In the genomic region with DNA sequence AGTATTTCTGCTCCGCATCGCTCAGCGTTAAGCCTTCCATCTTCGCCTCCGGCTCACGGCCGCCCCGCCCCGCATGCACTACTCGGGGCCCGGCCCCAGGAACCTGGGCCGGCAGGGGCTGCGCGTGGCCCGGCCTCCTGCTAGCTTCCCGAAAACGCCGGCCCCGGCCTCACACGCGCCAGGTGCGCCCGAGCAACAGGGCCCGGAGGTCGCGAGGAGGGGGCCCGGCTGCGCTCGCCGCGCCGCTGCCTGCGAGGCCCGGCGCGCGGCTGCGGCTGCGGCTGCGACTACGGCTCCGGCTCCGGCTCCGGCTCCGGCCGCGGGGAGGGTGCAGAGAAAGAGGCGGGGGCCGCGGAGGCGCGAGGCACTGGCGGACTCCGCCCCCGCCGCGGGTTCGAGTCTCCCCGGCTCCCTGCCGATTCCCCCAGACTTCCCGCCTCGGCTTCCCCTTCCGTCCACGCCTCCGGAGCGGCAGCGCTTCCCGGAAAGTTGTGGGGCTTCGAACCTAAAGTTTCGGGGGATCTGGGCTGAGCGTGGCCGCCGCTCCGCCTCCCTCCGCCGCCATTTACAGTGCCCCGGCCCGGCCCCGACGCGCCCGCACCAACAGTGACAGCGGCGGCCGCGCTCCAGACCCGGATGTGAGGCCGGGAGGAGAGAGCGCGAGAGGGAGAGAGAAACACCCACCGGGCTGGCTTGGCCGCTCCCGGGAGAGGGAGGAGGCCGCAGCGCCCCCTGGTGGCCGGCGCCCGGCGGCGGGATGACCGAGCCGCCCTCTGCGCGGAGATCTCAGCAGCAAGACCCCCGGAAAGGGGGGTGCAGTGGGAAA, we compare ENCODE assay signal across 1 cellular context.
TF ChIP-seq lines count a peak whose summit lies in the region.

A gene with protein sequence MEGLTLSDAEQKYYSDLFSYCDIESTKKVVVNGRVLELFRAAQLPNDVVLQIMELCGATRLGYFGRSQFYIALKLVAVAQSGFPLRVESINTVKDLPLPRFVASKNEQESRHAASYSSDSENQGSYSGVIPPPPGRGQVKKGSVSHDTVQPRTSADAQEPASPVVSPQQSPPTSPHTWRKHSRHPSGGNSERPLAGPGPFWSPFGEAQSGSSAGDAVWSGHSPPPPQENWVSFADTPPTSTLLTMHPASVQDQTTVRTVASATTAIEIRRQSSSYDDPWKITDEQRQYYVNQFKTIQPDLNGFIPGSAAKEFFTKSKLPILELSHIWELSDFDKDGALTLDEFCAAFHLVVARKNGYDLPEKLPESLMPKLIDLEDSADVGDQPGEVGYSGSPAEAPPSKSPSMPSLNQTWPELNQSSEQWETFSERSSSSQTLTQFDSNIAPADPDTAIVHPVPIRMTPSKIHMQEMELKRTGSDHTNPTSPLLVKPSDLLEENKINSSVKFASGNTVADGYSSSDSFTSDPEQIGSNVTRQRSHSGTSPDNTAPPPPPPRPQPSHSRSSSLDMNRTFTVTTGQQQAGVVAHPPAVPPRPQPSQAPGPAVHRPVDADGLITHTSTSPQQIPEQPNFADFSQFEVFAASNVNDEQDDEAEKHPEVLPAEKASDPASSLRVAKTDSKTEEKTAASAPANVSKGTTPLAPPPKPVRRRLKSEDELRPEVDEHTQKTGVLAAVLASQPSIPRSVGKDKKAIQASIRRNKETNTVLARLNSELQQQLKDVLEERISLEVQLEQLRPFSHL (minus strand): TSS at position 611 of the 826 bp plus-strand sequence. CDS start 571 bp downstream, at position 40.

TF ChIP-seq in GM12878, 131 proteins besides CTCF, POLR2A, EP300 and RAD21 (continued from another document and continues in another):
- TF ChIP-seq FOS (IDR thresholded peaks at IDR 0.05; ENCODE audit: borderline replicate concordance, extremely low read depth, insufficient read length): no peak
- TF ChIP-seq HDAC2 (IDR thresholded peaks at IDR 0.05): 0 out of 2 replicates have a peak, but pooled peaks have one; percentile 51
- no peak for TF ChIP-seq TCF7 (IDR thresholded peaks at IDR 0.05; ENCODE audit: borderline replicate concordance)
- TF ChIP-seq, protein P1, sequence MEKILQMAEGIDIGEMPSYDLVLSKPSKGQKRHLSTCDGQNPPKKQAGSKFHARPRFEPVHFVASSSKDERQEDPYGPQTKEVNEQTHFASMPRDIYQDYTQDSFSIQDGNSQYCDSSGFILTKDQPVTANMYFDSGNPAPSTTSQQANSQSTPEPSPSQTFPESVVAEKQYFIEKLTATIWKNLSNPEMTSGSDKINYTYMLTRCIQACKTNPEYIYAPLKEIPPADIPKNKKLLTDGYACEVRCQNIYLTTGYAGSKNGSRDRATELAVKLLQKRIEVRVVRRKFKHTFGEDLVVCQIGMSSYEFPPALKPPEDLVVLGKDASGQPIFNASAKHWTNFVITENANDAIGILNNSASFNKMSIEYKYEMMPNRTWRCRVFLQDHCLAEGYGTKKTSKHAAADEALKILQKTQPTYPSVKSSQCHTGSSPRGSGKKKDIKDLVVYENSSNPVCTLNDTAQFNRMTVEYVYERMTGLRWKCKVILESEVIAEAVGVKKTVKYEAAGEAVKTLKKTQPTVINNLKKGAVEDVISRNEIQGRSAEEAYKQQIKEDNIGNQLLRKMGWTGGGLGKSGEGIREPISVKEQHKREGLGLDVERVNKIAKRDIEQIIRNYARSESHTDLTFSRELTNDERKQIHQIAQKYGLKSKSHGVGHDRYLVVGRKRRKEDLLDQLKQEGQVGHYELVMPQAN (conservative IDR thresholded peaks at IDR 0.05): peak; percentile 73
- TF ChIP-seq CBX5 (IDR thresholded peaks at IDR 0.05; ENCODE audit: low read depth): peak; percentile 90; the same call in 1 of the 2 replicates
- 0 out of 2 replicates have a peak, but pooled peaks have one; percentile 63 for TF ChIP-seq PML (IDR thresholded peaks at IDR 0.05; ENCODE audit: low read length)
- TF ChIP-seq IRF4 (IDR thresholded peaks at IDR 0.05; ENCODE audit: low read depth, low read length): 0 out of 2 replicates have a peak, but pooled peaks have one; percentile 11
- TF ChIP-seq YY1 (IDR thresholded peaks at IDR 0.05; ENCODE audit: low read depth, low read length): peak; percentile 94
- TF ChIP-seq IKZF2 (IDR thresholded peaks at IDR 0.05): peak; percentile 76 to 79
- TF ChIP-seq FOXM1 (IDR thresholded peaks at IDR 0.05; ENCODE audit: low read depth, low read length): 0 out of 2 replicates have a peak, but pooled peaks have one; percentile 61
- no peak; the same call in 1 of the 2 replicates for TF ChIP-seq SIN3A (IDR thresholded peaks at IDR 0.05; ENCODE audit: low read depth, low read length)
- no peak for TF ChIP-seq SIX5 (IDR thresholded peaks at IDR 0.05; ENCODE audit: low read depth, low read length, severe bottlenecking)
- peak; percentile 93 for TF ChIP-seq IKZF1 (conservative IDR thresholded peaks at IDR 0.05)
- peak; percentile 86; the same call in 1 of the 2 replicates for TF ChIP-seq RB1 (IDR thresholded peaks at IDR 0.05; ENCODE audit: borderline replicate concordance)
- TF ChIP-seq DPF2 (IDR thresholded peaks at IDR 0.05): peak; percentile 81
- TF ChIP-seq EZH2 (IDR thresholded peaks at IDR 0.05; ENCODE audit: borderline replicate concordance, control insufficient read depth, low read depth, low read length): no peak
- TF ChIP-seq PAX8 (IDR thresholded peaks at IDR 0.05): no peak
- peak; percentile 88 for TF ChIP-seq ZNF217 (IDR thresholded peaks at IDR 0.05)
- TF ChIP-seq GATAD2B (conservative IDR thresholded peaks at IDR 0.05; ENCODE audit: low read depth): peak; percentile 55; the same call in 1 of the 2 replicates
- peak; percentile 74; the same call in 1 of the 2 replicates for TF ChIP-seq SMAD5 (IDR thresholded peaks at IDR 0.05; ENCODE audit: low read depth)
- TF ChIP-seq SMC3 (IDR thresholded peaks at IDR 0.05; ENCODE audit: borderline replicate concordance, low read length): peak; percentile 84
- TF ChIP-seq MXI1 (IDR thresholded peaks at IDR 0.05; ENCODE audit: low read depth, low read length): peak; percentile 69
- no peak for TF ChIP-seq PRDM15 (CRISPR knock-in tag; IDR thresholded peaks at IDR 0.05)
- TF ChIP-seq BACH1 (IDR thresholded peaks at IDR 0.05; ENCODE audit: borderline replicate concordance): no peak; the same call in none of the 2 replicates
- TF ChIP-seq, protein P2, sequence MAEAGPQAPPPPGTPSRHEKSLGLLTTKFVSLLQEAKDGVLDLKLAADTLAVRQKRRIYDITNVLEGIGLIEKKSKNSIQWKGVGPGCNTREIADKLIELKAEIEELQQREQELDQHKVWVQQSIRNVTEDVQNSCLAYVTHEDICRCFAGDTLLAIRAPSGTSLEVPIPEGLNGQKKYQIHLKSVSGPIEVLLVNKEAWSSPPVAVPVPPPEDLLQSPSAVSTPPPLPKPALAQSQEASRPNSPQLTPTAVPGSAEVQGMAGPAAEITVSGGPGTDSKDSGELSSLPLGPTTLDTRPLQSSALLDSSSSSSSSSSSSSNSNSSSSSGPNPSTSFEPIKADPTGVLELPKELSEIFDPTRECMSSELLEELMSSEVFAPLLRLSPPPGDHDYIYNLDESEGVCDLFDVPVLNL (IDR thresholded peaks at IDR 0.05; ENCODE audit: low read depth, low read length): peak; percentile 10; the same call in 1 of the 2 replicates
- peak; percentile 44; the same call in 1 of the 2 replicates for TF ChIP-seq NR2F1 (conservative IDR thresholded peaks at IDR 0.05)
- TF ChIP-seq RCOR1 (conservative IDR thresholded peaks at IDR 0.05; ENCODE audit: low read depth, low read length): no peak
- TF ChIP-seq CHD1 (IDR thresholded peaks at IDR 0.05; ENCODE audit: low read depth, low read length): no peak
- no peak; the same call in 1 of the 2 replicates for TF ChIP-seq HCFC1 (IDR thresholded peaks at IDR 0.05; ENCODE audit: low read length)
- peak; percentile 20 for TF ChIP-seq SP1 (IDR thresholded peaks at IDR 0.05; ENCODE audit: low read depth, low read length)
- TF ChIP-seq POLR2AphosphoS2 (IDR thresholded peaks at IDR 0.05; ENCODE audit: low read depth, low read length): peak; percentile 42; the same call in 1 of the 2 replicates
- TF ChIP-seq CHD4 (IDR thresholded peaks at IDR 0.05): no peak
- peak in 1 of 2 experiments; percentile 57; a peak in 1 of 4 replicates for TF ChIP-seq ETV6 (conservative IDR thresholded peaks at IDR 0.05 in 1 of 2, IDR thresholded peaks at IDR 0.05 in 1 of 2; ENCODE audit: borderline replicate concordance in 1 of 2, low read depth in 1 of 2)
- TF ChIP-seq, protein P3, sequence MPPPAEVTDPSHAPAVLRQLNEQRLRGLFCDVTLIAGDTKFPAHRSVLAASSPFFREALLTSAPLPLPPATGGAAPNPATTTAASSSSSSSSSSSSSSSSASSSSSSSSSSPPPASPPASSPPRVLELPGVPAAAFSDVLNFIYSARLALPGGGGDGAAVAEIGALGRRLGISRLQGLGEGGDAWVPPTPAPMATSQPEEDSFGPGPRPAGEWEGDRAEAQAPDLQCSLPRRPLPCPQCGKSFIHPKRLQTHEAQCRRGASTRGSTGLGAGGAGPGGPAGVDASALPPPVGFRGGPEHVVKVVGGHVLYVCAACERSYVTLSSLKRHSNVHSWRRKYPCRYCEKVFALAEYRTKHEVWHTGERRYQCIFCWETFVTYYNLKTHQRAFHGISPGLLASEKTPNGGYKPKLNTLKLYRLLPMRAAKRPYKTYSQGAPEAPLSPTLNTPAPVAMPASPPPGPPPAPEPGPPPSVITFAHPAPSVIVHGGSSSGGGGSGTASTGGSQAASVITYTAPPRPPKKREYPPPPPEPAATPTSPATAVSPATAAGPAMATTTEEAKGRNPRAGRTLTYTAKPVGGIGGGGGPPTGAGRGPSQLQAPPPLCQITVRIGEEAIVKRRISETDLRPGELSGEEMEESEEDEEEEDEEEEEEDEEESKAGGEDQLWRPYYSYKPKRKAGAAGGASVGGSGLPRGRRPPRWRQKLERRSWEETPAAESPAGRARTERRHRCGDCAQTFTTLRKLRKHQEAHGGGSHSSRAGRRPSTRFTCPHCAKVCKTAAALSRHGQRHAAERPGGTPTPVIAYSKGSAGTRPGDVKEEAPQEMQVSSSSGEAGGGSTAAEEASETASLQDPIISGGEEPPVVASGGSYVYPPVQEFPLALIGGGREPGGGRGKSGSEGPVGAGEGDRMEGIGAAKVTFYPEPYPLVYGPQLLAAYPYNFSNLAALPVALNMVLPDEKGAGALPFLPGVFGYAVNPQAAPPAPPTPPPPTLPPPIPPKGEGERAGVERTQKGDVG (CRISPR knock-in tag; IDR thresholded peaks at IDR 0.05): no peak
- TF ChIP-seq POLR2AphosphoS5 (IDR thresholded peaks at IDR 0.05; ENCODE audit: low read length): peak; percentile 79
- peak; percentile 28 to 42; a peak in 1 of 4 replicates for TF ChIP-seq BHLHE40 (IDR thresholded peaks at IDR 0.05; ENCODE audit: borderline replicate concordance in 1 of 2, low read depth in 2 of 2, low read length in 1 of 2)
- TF ChIP-seq STAT1 (conservative IDR thresholded peaks at IDR 0.05): no peak
- peak; percentile 78 for TF ChIP-seq EED (IDR thresholded peaks at IDR 0.05; ENCODE audit: low read depth)
- peak; percentile 30; the same call in 1 of the 2 replicates for TF ChIP-seq SREBF2 (IDR thresholded peaks at IDR 0.05; ENCODE audit: low read length)
- no peak for TF ChIP-seq WRNIP1 (IDR thresholded peaks at IDR 0.05; ENCODE audit: borderline replicate concordance, low read depth, low read length)
- TF ChIP-seq CEBPB (IDR thresholded peaks at IDR 0.05; ENCODE audit: borderline replicate concordance in 1 of 2, low read depth in 2 of 2, low read length in 2 of 2): no peak
- peak; percentile 53; the same call in 1 of the 2 replicates for TF ChIP-seq TCF12 (IDR thresholded peaks at IDR 0.05; ENCODE audit: low read depth, low read length)
- TF ChIP-seq, protein P4, sequence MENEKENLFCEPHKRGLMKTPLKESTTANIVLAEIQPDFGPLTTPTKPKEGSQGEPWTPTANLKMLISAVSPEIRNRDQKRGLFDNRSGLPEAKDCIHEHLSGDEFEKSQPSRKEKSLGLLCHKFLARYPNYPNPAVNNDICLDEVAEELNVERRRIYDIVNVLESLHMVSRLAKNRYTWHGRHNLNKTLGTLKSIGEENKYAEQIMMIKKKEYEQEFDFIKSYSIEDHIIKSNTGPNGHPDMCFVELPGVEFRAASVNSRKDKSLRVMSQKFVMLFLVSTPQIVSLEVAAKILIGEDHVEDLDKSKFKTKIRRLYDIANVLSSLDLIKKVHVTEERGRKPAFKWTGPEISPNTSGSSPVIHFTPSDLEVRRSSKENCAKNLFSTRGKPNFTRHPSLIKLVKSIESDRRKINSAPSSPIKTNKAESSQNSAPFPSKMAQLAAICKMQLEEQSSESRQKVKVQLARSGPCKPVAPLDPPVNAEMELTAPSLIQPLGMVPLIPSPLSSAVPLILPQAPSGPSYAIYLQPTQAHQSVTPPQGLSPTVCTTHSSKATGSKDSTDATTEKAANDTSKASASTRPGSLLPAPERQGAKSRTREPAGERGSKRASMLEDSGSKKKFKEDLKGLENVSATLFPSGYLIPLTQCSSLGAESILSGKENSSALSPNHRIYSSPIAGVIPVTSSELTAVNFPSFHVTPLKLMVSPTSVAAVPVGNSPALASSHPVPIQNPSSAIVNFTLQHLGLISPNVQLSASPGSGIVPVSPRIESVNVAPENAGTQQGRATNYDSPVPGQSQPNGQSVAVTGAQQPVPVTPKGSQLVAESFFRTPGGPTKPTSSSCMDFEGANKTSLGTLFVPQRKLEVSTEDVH (IDR thresholded peaks at IDR 0.05; ENCODE audit: low read depth, partially characterized antibody): no peak
- peak; percentile 60; the same call in 1 of the 2 replicates for TF ChIP-seq CREM (IDR thresholded peaks at IDR 0.05; ENCODE audit: low read depth)
- peak; percentile 88 for TF ChIP-seq LARP7 (IDR thresholded peaks at IDR 0.05)
- peak; percentile 48 for TF ChIP-seq MEF2B (IDR thresholded peaks at IDR 0.05; ENCODE audit: partially characterized antibody, poor library complexity, severe bottlenecking)
- peak; percentile 17; the same call in 1 of the 3 replicates for TF ChIP-seq POU2F2 (IDR thresholded peaks at IDR 0.05; ENCODE audit: borderline replicate concordance, low read depth, low read length)
- no peak for TF ChIP-seq TCF3 (IDR thresholded peaks at IDR 0.05; ENCODE audit: borderline replicate concordance, insufficient read depth, low read depth, low read length)
